ENCODE assay signal across 9 cellular contexts in the genomic region with DNA sequence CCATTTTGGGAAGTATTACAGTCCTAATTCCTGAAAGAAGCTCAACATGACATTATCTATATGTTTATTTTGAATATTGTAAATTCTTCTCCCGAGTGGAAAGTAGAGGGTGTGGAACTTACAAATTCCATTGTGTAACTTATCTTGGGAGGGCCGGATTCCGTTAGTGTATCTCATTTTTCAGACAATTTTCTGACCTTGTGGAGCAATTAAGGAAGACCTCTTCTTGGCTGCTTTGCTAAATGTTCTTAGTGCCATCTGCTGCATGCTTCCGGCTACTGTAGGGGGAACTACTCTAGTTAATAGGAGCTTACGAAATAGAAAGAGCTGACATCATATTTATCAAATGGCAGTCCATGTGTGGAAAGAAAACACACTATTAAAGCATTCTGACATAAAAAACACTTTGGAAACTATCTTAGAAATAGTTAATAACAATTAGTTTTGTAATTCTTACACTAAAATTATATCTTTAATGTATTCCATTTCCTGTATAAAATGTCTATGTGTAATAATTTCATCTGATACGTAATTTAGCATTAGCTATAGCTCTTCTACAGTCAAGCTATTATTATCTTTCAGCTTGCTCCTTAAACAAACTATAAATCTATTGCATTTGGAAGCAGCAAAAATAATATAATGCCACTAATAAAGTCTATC. TPM values are rescaled to one million over a fixed set of nuclear protein-coding genes. Genes with fewer than 3 reads are reported as not detected.
A peak's percentile ranks its signal among the peaks of the same experiment; 100 is the strongest.
DNase-seq lines count a peak whose midpoint lies in the region; ATAC-seq and TF ChIP-seq lines count a peak whose summit lies in the region.
"Had no signal": no experiment of that assay in that cellular context is flagged by ENCODE, and none has a peak within 500 bp of the region (broad histone marks: within the 10 kb centered on the region; RNA-seq: fewer than 3 reads in every experiment).

No MANE protein-coding gene starts in this region.

- no peaks in the 10 kb centered on the region for H3K9me3 ChIP-seq in left lung
- H3K9me3 ChIP-seq: thoracic aorta had no signal

- peak; percentile 17 for TF ChIP-seq CTCF in GM12865 (IDR thresholded peaks at IDR 0.05; ENCODE audit: insufficient read depth, low read depth, low read length, missing control alignments)
- peak; percentile 73 for TF ChIP-seq CTCF in WI38 (IDR thresholded peaks at IDR 0.05; ENCODE audit: low read depth, low read length)
- TF ChIP-seq CTCF in left lung (IDR thresholded peaks at IDR 0.05): peak in 1 of 2 donors; percentile 19

- peak; percentile 83 for DNase-seq in A172 (ENCODE audit: low spot score)
- peak; percentile 44 for DNase-seq in GM12865 (ENCODE audit: low read depth)
- peak; percentile 7 for DNase-seq in NCI-H2171 (lab: John Stamatoyannopoulos, UW)
- no peak for DNase-seq in left lung
- no peak for DNase-seq in left ventricle myocardium superior
- DNase-seq in activated CD8-positive, alpha-beta memory T cell treated with anti-CD3 and anti-CD28 coated beads for 24 hours: no peak

- no peak overlapping the region for H3K4me3 ChIP-seq in GM12865 (ENCODE audit: low read depth, low read length)
- H3K4me3 ChIP-seq in WI38 (ENCODE audit: low read depth, low read length): no peak overlapping the region
- no peak overlapping the region for H3K4me3 ChIP-seq in left lung
- H3K4me3 ChIP-seq: thoracic aorta had no signal

- no peaks in the 10 kb centered on the region for H3K27me3 ChIP-seq in left lung

- no peaks in the 10 kb centered on the region for H3K4me1 ChIP-seq in left lung

- intact Hi-C loops in left lung (cut with DNase I): no loop called here
- intact Hi-C loops in left ventricle myocardium superior (cut with micrococcal nuclease): no loop called here

- peak; percentile 82 for ATAC-seq in HG02981 (IDR thresholded peaks at IDR 0.05; ENCODE audit: unreplicated experiment)
- peak; percentile 49 for ATAC-seq in left lung
- ATAC-seq in left ventricle myocardium superior: no peak

- no peaks in the 10 kb centered on the region for H3K36me3 ChIP-seq in left lung
- H3K36me3 ChIP-seq: thoracic aorta had no signal

- no peak overlapping the region for H3K27ac ChIP-seq in left lung
- H3K27ac ChIP-seq: thoracic aorta had no signal

RNA-seq across cellular contexts. Expression of gene KCNQ5, which starts 41.5 kb away (rescaled TPM):
- total RNA-seq in A172 (2014; rRNA removed; shearing (Covaris generic)): 6.5 and 6.7 TPM in 2 replicates
- 1 to 10 TPM; 1.7 to 2.3 TPM for total RNA-seq in left lung
- not detected for total RNA-seq in left ventricle myocardium superior

Comparison
In these comparisons a context has a peak if more than half of its experiments do, and no peak if none do; other contexts are left out.
1. DNase-seq: peak in A172 (single experiment), GM12865 (single experiment) and NCI-H2171 (single experiment); none in left lung (0 of 2), left ventricle myocardium superior (single experiment) and activated CD8-positive, alpha-beta memory T cell treated with anti-CD3 and anti-CD28 coated beads for 24 hours (single experiment).